ENCODE assay signal across 20 cellular contexts in genomic region chr14:96629558-96630222, GRCh38.
"Had no signal": no experiment of that assay in that cellular context is flagged by ENCODE, and none has a peak within 500 bp of the region (broad histone marks: within the 10 kb centered on the region; RNA-seq: fewer than 3 reads in every experiment).

No MANE protein-coding gene starts in this region.

- ATAC-seq: activated T-cell treated with anti-CD3 and anti-CD28 coated beads, Interleukin-2, amount 50 U/mL, for 4 hours; left cardiac atrium; right cardiac atrium; stimulated activated naive CD8-positive, alpha-beta T cell treated with anti-CD3 and anti-CD28 coated beads, Interleukin-15, Interleukin-2, amounts not matched to agents 100 U/mL and 50 U/mL, for 24 hours had no signal

- H3K36me3 ChIP-seq: neutrophil, upper lobe of left lung had no signal

- H3K27me3 ChIP-seq: upper lobe of left lung had no signal

- H3K4me3 Mint-ChIP-seq: activated B cell treated with CpG ODN at 0.5 μM for 24 hours; activated CD4-positive, alpha-beta T cell treated with anti-CD3 and anti-CD28 coated beads, Interleukin-2, amount 10 ng/mL, durations not matched to agents 24 days and 14 days; activated naive CD8-positive, alpha-beta T cell treated with anti-CD3 and anti-CD28 coated beads for 36 hours; activated T-cell treated with anti-CD3 and anti-CD28 coated beads, Interleukin-2, amount 50 U/mL, for 4 hours; brain; dendritic cell treated with granulocyte-macrophage colony-stimulating factor and Interleukin-4, amounts not matched to agents 40 ng/mL and 50 ng/mL, for 4 days; naive B cell had no signal

- H3K27ac ChIP-seq: neutrophil, skin epidermis, upper lobe of left lung had no signal

- H3K4me1 ChIP-seq: upper lobe of left lung had no signal

- H3K9me3 ChIP-seq: neutrophil, upper lobe of left lung had no signal

- H3K27ac Mint-ChIP-seq: activated B cell treated with CpG ODN at 0.5 μM for 24 hours; activated CD4-positive, alpha-beta T cell treated with anti-CD3 and anti-CD28 coated beads, Interleukin-2, amount 10 ng/mL, durations not matched to agents 24 days and 14 days; activated naive CD8-positive, alpha-beta T cell treated with anti-CD3 and anti-CD28 coated beads for 36 hours; brain; dendritic cell treated with granulocyte-macrophage colony-stimulating factor and Interleukin-4, amounts not matched to agents 40 ng/mL and 50 ng/mL, for 4 days; naive B cell had no signal

- H3K36me3 Mint-ChIP-seq: activated naive CD8-positive, alpha-beta T cell treated with anti-CD3 and anti-CD28 coated beads for 36 hours; brain; naive B cell had no signal

- H3K27me3 Mint-ChIP-seq: activated B cell treated with CpG ODN at 0.5 μM for 24 hours; activated CD4-positive, alpha-beta T cell treated with anti-CD3 and anti-CD28 coated beads, Interleukin-2, amount 10 ng/mL, durations not matched to agents 24 days and 14 days; dendritic cell treated with granulocyte-macrophage colony-stimulating factor and Interleukin-4, amounts not matched to agents 40 ng/mL and 50 ng/mL, for 4 days had no signal

- H3K9me3 Mint-ChIP-seq: activated B cell treated with CpG ODN at 0.5 μM for 24 hours; activated CD4-positive, alpha-beta T cell treated with anti-CD3 and anti-CD28 coated beads, Interleukin-2, amount 10 ng/mL, durations not matched to agents 24 days and 14 days; activated naive CD8-positive, alpha-beta T cell treated with anti-CD3 and anti-CD28 coated beads for 36 hours; activated T-cell treated with anti-CD3 and anti-CD28 coated beads, Interleukin-2, amount 50 U/mL, for 4 hours; dendritic cell treated with granulocyte-macrophage colony-stimulating factor and Interleukin-4, amounts not matched to agents 40 ng/mL and 50 ng/mL, for 4 days had no signal

- H3K4me1 Mint-ChIP-seq: activated B cell treated with CpG ODN at 0.5 μM for 24 hours; activated CD4-positive, alpha-beta T cell treated with anti-CD3 and anti-CD28 coated beads, Interleukin-2, amount 10 ng/mL, durations not matched to agents 24 days and 14 days; activated naive CD8-positive, alpha-beta T cell treated with anti-CD3 and anti-CD28 coated beads for 36 hours; naive B cell had no signal

- DNase-seq: activated B cell treated with CpG ODN at 0.5 μM for 24 hours; activated CD4-positive, alpha-beta T cell treated with anti-CD3 and anti-CD28 coated beads, Interleukin-2, amount 10 ng/mL, durations not matched to agents 24 days and 14 days; activated naive CD8-positive, alpha-beta T cell treated with anti-CD3 and anti-CD28 coated beads for 36 hours; activated T-cell treated with anti-CD3 and anti-CD28 coated beads, Interleukin-2, amount 50 U/mL, for 4 hours; amygdala; effector memory CD4-positive, alpha-beta T cell; foreskin melanocyte; left cardiac atrium; naive B cell; right cardiac atrium; stimulated activated CD4-positive, alpha-beta T cell treated with anti-CD3 and anti-CD28 coated beads, Interleukin-4, amount 100 ng/mL, for 4 hours; stimulated activated CD8-positive, alpha-beta memory T cell treated with anti-CD3 and anti-CD28 coated beads, Interleukin-4, amount 100 ng/mL, for 48 hours; stimulated activated naive CD8-positive, alpha-beta T cell treated with anti-CD3 and anti-CD28 coated beads, Interleukin-15, Interleukin-2, amounts not matched to agents 100 U/mL and 50 U/mL, for 24 hours; T-helper 2 cell; upper lobe of left lung had no signal

- H3K4me3 ChIP-seq: lung, skin epidermis, upper lobe of left lung had no signal
